Comparison of ENCODE assay signal across 8 cellular contexts in genomic region chr2:211138551-211138950, GRCh38.
"Had no signal": no experiment of that assay in that cellular context is flagged by ENCODE, and none has a peak within 500 bp of the region (broad histone marks: within the 10 kb centered on the region; RNA-seq: fewer than 3 reads in every experiment).

No MANE protein-coding gene starts in this region.

- H3K4me3 ChIP-seq: GM12878 had no signal

- DNase-seq: GDM1, GF-D8 had no signal

- FAIRE-seq: G401.6, GM12878, GM12891, GM12892, GM18507, GM19239 had no signal

- ATAC-seq: GM12878 had no signal
